Comparison of ENCODE assay signal across 30 cellular contexts in genomic region chr18:3036108-3036507, GRCh38.
"Had no signal": no experiment of that assay in that cellular context is flagged by ENCODE, and none has a peak within 500 bp of the region (broad histone marks: within the 10 kb centered on the region; RNA-seq: fewer than 3 reads in every experiment).

No MANE protein-coding gene starts in this region.

- H3K27ac Mint-ChIP-seq: activated CD8-positive, alpha-beta T cell treated with anti-CD3 and anti-CD28 coated beads, Interleukin-2, amount 10 ng/mL, durations not matched to agents 7 days and 5 days; activated naive CD4-positive, alpha-beta T cell treated with anti-CD3 and anti-CD28 coated beads, Interleukin-2, amount 50 U/mL, for 24 hours; activated naive CD8-positive, alpha-beta T cell treated with anti-CD3 and anti-CD28 coated beads, Interleukin-2, amount 50 U/mL, for 24 hours; activated T-cell treated with anti-CD3 and anti-CD28 coated beads, Interleukin-2, amount 50 U/mL, for 24 hours; activated T-helper 2 cell treated with anti-CD3 and anti-CD28 coated beads, Interferon-gamma antibody, Interleukin-2, Interleukin-4, amounts not matched to agents 10 μg/mL and 5 μg/mL and 100 μg/mL, durations not matched to agents 14 hours and 24 hours and 36 hours; mesothelial cell of epicardium; T-helper 17 cell had no signal

- DNase-seq: activated CD4-positive, alpha-beta T cell treated with anti-CD3 and anti-CD28 coated beads for 1 hour; activated CD4-positive, alpha-beta T cell treated with anti-CD3 and anti-CD28 coated beads, Interleukin-2, amount 50 U/mL, for 1 hour; activated CD8-positive, alpha-beta T cell treated with anti-CD3 and anti-CD28 coated beads, Interleukin-2, amount 10 ng/mL, durations not matched to agents 7 days and 5 days; activated naive CD8-positive, alpha-beta T cell treated with anti-CD3 and anti-CD28 coated beads, Interleukin-2, amount 50 U/mL, for 24 hours; activated T-cell treated with anti-CD3 and anti-CD28 coated beads, Interleukin-2, amount 50 U/mL, for 24 hours; amygdala; dermis blood vessel endothelial cell; effector CD4-positive, alpha-beta T cell; hippocampal formation; kidney; left colon; naive thymus-derived CD4-positive, alpha-beta T cell; nucleus accumbens; pancreas; retina; stimulated activated CD4-positive, alpha-beta T cell treated with anti-CD3 and anti-CD28 coated beads, Interleukin-12 subunit alpha, Interleukin-12 subunit beta, amount 100 ng/mL, for 4 hours; stimulated activated CD4-positive, alpha-beta T cell treated with anti-CD3 and anti-CD28 coated beads, Interleukin-4, amount 100 ng/mL, for 1 hour; stimulated activated naive CD8-positive, alpha-beta T cell treated with anti-CD3 and anti-CD28 coated beads, Interleukin-15, amount 100 ng/mL, for 72 hours; substantia nigra; T-helper 17 cell; T1000; upper lobe of left lung; WERI-Rb-1 had no signal

- H3K36me3 Mint-ChIP-seq: activated naive CD4-positive, alpha-beta T cell treated with anti-CD3 and anti-CD28 coated beads, Interleukin-2, amount 50 U/mL, for 24 hours; mesothelial cell of epicardium; naive thymus-derived CD4-positive, alpha-beta T cell had no signal

- H3K9me3 Mint-ChIP-seq: activated naive CD4-positive, alpha-beta T cell treated with anti-CD3 and anti-CD28 coated beads, Interleukin-2, amount 50 U/mL, for 24 hours; activated naive CD8-positive, alpha-beta T cell treated with anti-CD3 and anti-CD28 coated beads, Interleukin-2, amount 50 U/mL, for 24 hours; activated T-cell treated with anti-CD3 and anti-CD28 coated beads, Interleukin-2, amount 50 U/mL, for 24 hours; activated T-helper 2 cell treated with anti-CD3 and anti-CD28 coated beads, Interferon-gamma antibody, Interleukin-2, Interleukin-4, amounts not matched to agents 10 μg/mL and 5 μg/mL and 100 μg/mL, durations not matched to agents 14 hours and 24 hours and 36 hours; mesothelial cell of epicardium; stimulated activated naive CD8-positive, alpha-beta T cell treated with anti-CD3 and anti-CD28 coated beads, Interleukin-15, amount 100 ng/mL, for 72 hours had no signal

- ATAC-seq: activated CD8-positive, alpha-beta T cell treated with anti-CD3 and anti-CD28 coated beads, Interleukin-2, amount 10 ng/mL, durations not matched to agents 7 days and 5 days; activated naive CD8-positive, alpha-beta T cell treated with anti-CD3 and anti-CD28 coated beads, Interleukin-2, amount 50 U/mL, for 24 hours; gastroesophageal sphincter; left colon; naive thymus-derived CD4-positive, alpha-beta T cell; pancreas; sciatic nerve; stimulated activated naive CD8-positive, alpha-beta T cell treated with anti-CD3 and anti-CD28 coated beads, Interleukin-15, amount 100 ng/mL, for 72 hours; T-helper 17 cell had no signal

- H3K27ac ChIP-seq: gastroesophageal sphincter, pancreas, prostate gland, vagina, WERI-Rb-1 had no signal

- H3K27me3 Mint-ChIP-seq: activated naive CD4-positive, alpha-beta T cell treated with anti-CD3 and anti-CD28 coated beads, Interleukin-2, amount 50 U/mL, for 24 hours; activated naive CD8-positive, alpha-beta T cell treated with anti-CD3 and anti-CD28 coated beads, Interleukin-2, amount 50 U/mL, for 24 hours; activated T-cell treated with anti-CD3 and anti-CD28 coated beads, Interleukin-2, amount 50 U/mL, for 24 hours; naive thymus-derived CD4-positive, alpha-beta T cell; stimulated activated naive CD8-positive, alpha-beta T cell treated with anti-CD3 and anti-CD28 coated beads, Interleukin-15, amount 100 ng/mL, for 72 hours; T-helper 17 cell had no signal

- H3K4me3 Mint-ChIP-seq: activated CD8-positive, alpha-beta T cell treated with anti-CD3 and anti-CD28 coated beads, Interleukin-2, amount 10 ng/mL, durations not matched to agents 7 days and 5 days; activated naive CD4-positive, alpha-beta T cell treated with anti-CD3 and anti-CD28 coated beads, Interleukin-2, amount 50 U/mL, for 24 hours; activated naive CD8-positive, alpha-beta T cell treated with anti-CD3 and anti-CD28 coated beads, Interleukin-2, amount 50 U/mL, for 24 hours; activated T-cell treated with anti-CD3 and anti-CD28 coated beads, Interleukin-2, amount 50 U/mL, for 24 hours; mesothelial cell of epicardium; naive thymus-derived CD4-positive, alpha-beta T cell; stimulated activated naive CD8-positive, alpha-beta T cell treated with anti-CD3 and anti-CD28 coated beads, Interleukin-15, amount 100 ng/mL, for 72 hours; T-helper 17 cell had no signal
